In genomic region chr19:22606212-22606553, GRCh38 we compare ENCODE assay signal across 23 cellular contexts. TPM values are rescaled to one million over a fixed set of nuclear protein-coding genes. Genes with fewer than 3 reads are reported as not detected.
"Had no signal": no experiment of that assay in that cellular context is flagged by ENCODE, and none has a peak within 500 bp of the region (broad histone marks: within the 10 kb centered on the region; RNA-seq: fewer than 3 reads in every experiment).

No MANE protein-coding gene starts in this region.

- H3K4me3 ChIP-seq: K562, SJSA1, SK-N-MC had no signal

- DNase-seq: Kasumi-1, MM.1S, NCI-H1092 treated with DMSO at 0.1 percent for 48 hours, NCI-H1436, NCI-H187, NCI-H2029, NCI-H2081 treated with DMSO at 0.1 percent for 48 hours, NCI-H2171, NCI-H226, NCI-H446, NCI-H510A, NCI-H524 treated with DMSO at 0.1 percent for 48 hours, NCI-H69, NCI-H774, Right ventricle myocardium superior, RPMI8226, SIG-M5 had no signal

- H3K4me2 ChIP-seq: KMS-11 had no signal

- ATAC-seq: K562 had no signal

- H3K36me3 ChIP-seq: SJSA1 had no signal

- H3K9ac ChIP-seq: KMS-11 had no signal

- H3K27me3 ChIP-seq: SJSA1 had no signal

- H3K4me1 ChIP-seq: SJSA1 had no signal

- H3K27ac ChIP-seq: HL-60, KMS-11, SJSA1, SK-N-MC had no signal

RNA-seq across cellular contexts. Expression of gene ZNF492, which starts 27.9 kb away (rescaled TPM):
- total RNA-seq: M059J, SJSA1 had no signal
